22 cellular contexts compared by ENCODE assay signal in the genomic region with DNA sequence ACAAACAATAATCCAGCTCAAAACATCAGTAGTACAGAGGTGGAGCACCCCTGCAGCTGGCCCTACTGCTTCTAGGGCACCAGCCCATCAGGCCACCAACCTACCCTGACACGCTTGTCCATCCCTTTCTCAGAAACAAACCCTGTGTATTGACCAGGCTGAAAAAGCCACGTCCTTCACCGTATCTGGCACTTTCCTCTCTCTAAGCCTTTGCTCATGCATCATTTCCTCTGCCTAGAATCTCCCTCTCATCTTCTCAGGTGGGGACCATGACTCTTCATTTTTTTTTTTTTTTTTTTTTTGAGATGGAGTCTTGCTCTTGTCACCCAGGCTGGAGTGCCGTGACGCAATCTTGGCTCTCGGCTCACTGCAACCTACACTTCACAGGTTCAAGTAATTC. TPM values are rescaled to one million over a fixed set of nuclear protein-coding genes. Genes with fewer than 3 reads are reported as not detected.
"Had no signal": no experiment of that assay in that cellular context is flagged by ENCODE, and none has a peak within 500 bp of the region (broad histone marks: within the 10 kb centered on the region; RNA-seq: fewer than 3 reads in every experiment).

No MANE protein-coding gene starts in this region.

- H3K4me3 ChIP-seq: lower lobe of right lung, neural progenitor cell, prostate gland, sigmoid colon, testis, tibial artery, upper lobe of right lung, vagina had no signal

- H3K9me3 Mint-ChIP-seq: immature natural killer cell; nephron; neural progenitor cell; stimulated activated memory B cell treated with anti-CD40 and anti-IgM and Interleukin-4, amounts not matched to agents 10 μg/mL and 1 μg/mL and 100 μg/mL, for 72 hours had no signal

- DNase-seq: cortex of kidney; hypothalamus; immature natural killer cell; left ventricle myocardium superior; lower lobe of right lung; right cardiac atrium; sigmoid colon; stimulated activated CD4-positive, alpha-beta T cell treated with anti-CD3 and anti-CD28 coated beads, Interleukin-2, amount 100 ng/mL, for 24 hours; stimulated activated CD4-positive, alpha-beta T cell treated with anti-CD3 and anti-CD28 coated beads, Interleukin-4, amount 100 ng/mL, for 24 hours; stimulated activated naive CD8-positive, alpha-beta T cell treated with anti-CD3 and anti-CD28 coated beads, Interleukin-15, Interleukin-2, amounts not matched to agents 100 U/mL and 50 U/mL, for 24 hours; substantia nigra; testis; tibial artery; upper lobe of right lung had no signal

- H3K9ac ChIP-seq: neural progenitor cell had no signal

- H3K4me1 ChIP-seq: lower lobe of right lung, neural progenitor cell, prostate gland, testis, tibial artery, upper lobe of right lung, vagina had no signal

- H3K4me1 Mint-ChIP-seq: nephron, neural progenitor cell had no signal

- H3K36me3 ChIP-seq: lower lobe of right lung, neural progenitor cell, prostate gland, sigmoid colon, tibial artery, upper lobe of right lung, vagina had no signal

- H3K36me3 Mint-ChIP-seq: neural progenitor cell had no signal

- ATAC-seq: left ventricle myocardium superior; lower lobe of right lung; right cardiac atrium; stimulated activated memory B cell treated with anti-CD40 and anti-IgM and Interleukin-4, amounts not matched to agents 10 μg/mL and 1 μg/mL and 100 μg/mL, for 72 hours; stimulated activated naive CD8-positive, alpha-beta T cell treated with anti-CD3 and anti-CD28 coated beads, Interleukin-15, Interleukin-2, amounts not matched to agents 100 U/mL and 50 U/mL, for 24 hours; upper lobe of right lung had no signal

- H3K9me3 ChIP-seq: lower lobe of right lung, prostate gland, sigmoid colon, testis, upper lobe of right lung, vagina had no signal

- H3K4me3 Mint-ChIP-seq: immature natural killer cell; nephron; neural progenitor cell; stimulated activated memory B cell treated with anti-CD40 and anti-IgM and Interleukin-4, amounts not matched to agents 10 μg/mL and 1 μg/mL and 100 μg/mL, for 72 hours had no signal

- H3K27me3 ChIP-seq: neural progenitor cell, sigmoid colon, testis, upper lobe of right lung, vagina had no signal

- H3K27ac Mint-ChIP-seq: immature natural killer cell; nephron; neural progenitor cell; stimulated activated memory B cell treated with anti-CD40 and anti-IgM and Interleukin-4, amounts not matched to agents 10 μg/mL and 1 μg/mL and 100 μg/mL, for 72 hours had no signal

- H3K27me3 Mint-ChIP-seq: stimulated activated memory B cell treated with anti-CD40 and anti-IgM and Interleukin-4, amounts not matched to agents 10 μg/mL and 1 μg/mL and 100 μg/mL, for 72 hours had no signal

- H3K27ac ChIP-seq: lower lobe of right lung, neural progenitor cell, prostate gland, testis, tibial artery, upper lobe of right lung, vagina had no signal

RNA-seq across cellular contexts. Expression of gene BATF, which starts 30.9 kb away (rescaled TPM):
- total RNA-seq: fibroblast of villous mesenchyme, renal cortical epithelial cell had no signal
- polyA plus RNA-seq: keratinocyte had no signal
